In genomic region chr2:139259422-139260051, GRCh38 we compare ENCODE assay signal across 1 cellular context.
TF ChIP-seq lines count a peak whose summit lies in the region.

No MANE protein-coding gene starts in this region.

TF ChIP-seq in HepG2, 621 proteins besides CTCF, POLR2A, EP300 and RAD21 (continued from another document and continues in another):
- no peak for TF ChIP-seq ZNF280D (CRISPR knock-in tag; IDR thresholded peaks at IDR 0.05)
- TF ChIP-seq SAFB2 (CRISPR knock-in tag; IDR thresholded peaks at IDR 0.05; ENCODE audit: borderline replicate concordance, low read depth) = no peak
- TF ChIP-seq ATF6 (CRISPR knock-in tag; conservative IDR thresholded peaks at IDR 0.05) = no peak
- no peak for TF ChIP-seq ZNF510 (CRISPR knock-in tag; IDR thresholded peaks at IDR 0.05; ENCODE audit: low read depth)
- TF ChIP-seq ZNF281 (CRISPR knock-in tag; IDR thresholded peaks at IDR 0.05; ENCODE audit: borderline replicate concordance) = no peak
- TF ChIP-seq ZKSCAN1 (IDR thresholded peaks at IDR 0.05; ENCODE audit: low read length) = no peak
- TF ChIP-seq THAP8 (CRISPR knock-in tag; IDR thresholded peaks at IDR 0.05; ENCODE audit: borderline replicate concordance) = no peak
- TF ChIP-seq PBX2 (CRISPR knock-in tag; IDR thresholded peaks at IDR 0.05) = no peak
- no peak for TF ChIP-seq SMYD3 (CRISPR knock-in tag; IDR thresholded peaks at IDR 0.05)
- TF ChIP-seq SMC3 (IDR thresholded peaks at IDR 0.05; ENCODE audit: low read length) = no peak
- no peak for TF ChIP-seq TGIF2 (CRISPR knock-in tag; IDR thresholded peaks at IDR 0.05)
- TF ChIP-seq ZHX2 (IDR thresholded peaks at IDR 0.05; ENCODE audit: low read depth) = no peak
- TF ChIP-seq ZHX2 (CRISPR knock-in tag; IDR thresholded peaks at IDR 0.05; ENCODE audit: borderline replicate concordance) = no peak
- TF ChIP-seq KDM4B (CRISPR knock-in tag; IDR thresholded peaks at IDR 0.05) = no peak
- TF ChIP-seq SETDB1 (CRISPR knock-in tag; IDR thresholded peaks at IDR 0.05; ENCODE audit: borderline replicate concordance) = no peak
- TF ChIP-seq ZNF329 (CRISPR knock-in tag; IDR thresholded peaks at IDR 0.05; ENCODE audit: low read depth) = no peak
- TF ChIP-seq GZF1 (CRISPR knock-in tag; IDR thresholded peaks at IDR 0.05) = no peak
- no peak for TF ChIP-seq FOXC1 (CRISPR knock-in tag; IDR thresholded peaks at IDR 0.05; ENCODE audit: borderline replicate concordance)
- TF ChIP-seq HHEX (CRISPR knock-in tag; IDR thresholded peaks at IDR 0.05) = peak; percentile 63; the same call in 1 of the 2 replicates
- no peak for TF ChIP-seq ZNF230 (CRISPR knock-in tag; IDR thresholded peaks at IDR 0.05)
- no peak for TF ChIP-seq ZBTB34 (CRISPR knock-in tag; IDR thresholded peaks at IDR 0.05)
- TF ChIP-seq NR2F6 (IDR thresholded peaks at IDR 0.05) = peak; percentile 85
- peak; percentile 62 for TF ChIP-seq NR2F6 (CRISPR knock-in tag; IDR thresholded peaks at IDR 0.05)
- TF ChIP-seq LRRFIP1 (CRISPR knock-in tag; conservative IDR thresholded peaks at IDR 0.05) = no peak
- TF ChIP-seq ZNF570 (CRISPR knock-in tag; IDR thresholded peaks at IDR 0.05; ENCODE audit: borderline replicate concordance) = no peak
- TF ChIP-seq ZNF597 (CRISPR knock-in tag; IDR thresholded peaks at IDR 0.05) = no peak
- TF ChIP-seq GPN1 (CRISPR knock-in tag; IDR thresholded peaks at IDR 0.05; ENCODE audit: borderline replicate concordance) = no peak
- no peak for TF ChIP-seq NR3C1 (CRISPR knock-in tag; IDR thresholded peaks at IDR 0.05)
- peak; percentile 89 for TF ChIP-seq ARID5B (CRISPR knock-in tag; IDR thresholded peaks at IDR 0.05)
